Comparison of ENCODE assay signal across 10 cellular contexts in genomic region chr22:23305321-23305910, GRCh38.
A peak's percentile ranks its signal among the peaks of the same experiment; 100 is the strongest.
DNase-seq lines count a peak whose midpoint lies in the region; ATAC-seq and TF ChIP-seq lines count a peak whose summit lies in the region.
"Had no signal": no experiment of that assay in that cellular context is flagged by ENCODE, and none has a peak within 500 bp of the region (broad histone marks: within the 10 kb centered on the region; RNA-seq: fewer than 3 reads in every experiment).

No MANE protein-coding gene starts in this region.

- WGBS in tibial nerve, 2 donors: 62 to 64% methylated on average over 7 of the region's 9 CpGs

- H3K36me3 ChIP-seq in MG63 (no peaks in the 10 kb centered on the region), lower lobe of right lung (peaks cover 30% of the 10 kb centered on the region), tibial nerve (peaks cover 0 to 27% (median 0%) of the 10 kb centered on the region in 3 donors)

- H3K4me3 ChIP-seq in MG63 (no peak overlapping the region), lower lobe of right lung (peak overlapping the region; percentile 32), tibial nerve (peak overlapping the region in 2 of 4 donors; percentile 14 to 27)

- H3K27ac ChIP-seq in cingulate gyrus (ENCODE audit: low read depth, low read length): peak overlapping the region; percentile 99
- H3K27ac ChIP-seq in lower lobe of right lung: peak overlapping the region; percentile 91
- peak overlapping the region; percentile 78 to 95 (median 86) for H3K27ac ChIP-seq in tibial nerve

- H3K9me3 ChIP-seq in MG63: no peaks in the 10 kb centered on the region
- H3K9me3 ChIP-seq in lower lobe of right lung: no peaks in the 10 kb centered on the region
- no peaks in the 10 kb centered on the region for H3K9me3 ChIP-seq in tibial nerve

- ATAC-seq in lower lobe of right lung (peak; percentile 4 to 14), HG02623 (IDR thresholded peaks at IDR 0.05; ENCODE audit: unreplicated experiment) (no peak)

- TF ChIP-seq EP300 in tibial nerve (IDR thresholded peaks at IDR 0.05): no peak

- H3K27me3 ChIP-seq in MG63: no peaks in the 10 kb centered on the region
- no peaks in the 10 kb centered on the region for H3K27me3 ChIP-seq in lower lobe of right lung (ENCODE audit: low read depth)
- no peaks in the 10 kb centered on the region for H3K27me3 ChIP-seq in tibial nerve

- no peak for TF ChIP-seq POLR2A in tibial nerve (IDR thresholded peaks at IDR 0.05)

- H3K4me1 ChIP-seq in lower lobe of right lung (peaks cover 23% of the 10 kb centered on the region), tibial nerve (peaks cover 0 to 35% (median 20%) of the 10 kb centered on the region in 4 donors)

- intact Hi-C loops in lower lobe of right lung (cut with DNase I): no loop called here

- DNase-seq in MG63 (peak; percentile 46), lower lobe of right lung (peak; percentile 40), tibial nerve (ENCODE audit: low spot score in 2 of 2) (no peak), ecto neural progenitor cell (ENCODE audit: low spot score) (no peak), NOMO-1 treated with DMSO at 0.1 percent for 48 hours (lab: John Stamatoyannopoulos, UW; ENCODE audit: unreplicated experiment) (no peak)
- DNase-seq: activated CD8-positive, alpha-beta memory T cell treated with anti-CD3 and anti-CD28 coated beads for 24 hours; GOT3; KG1 had no signal

- TF ChIP-seq CTCF in lower lobe of right lung (IDR thresholded peaks at IDR 0.05): no peak
- no peak for TF ChIP-seq CTCF in tibial nerve (IDR thresholded peaks at IDR 0.05)

Comparison
In these comparisons a context has a peak if more than half of its experiments do, and no peak if none do; other contexts are left out.
1. DNase-seq: peak in MG63 (single experiment) and lower lobe of right lung (single experiment); none in tibial nerve (0 of 2), ecto neural progenitor cell (single experiment) and NOMO-1 treated with DMSO at 0.1 percent for 48 hours (single experiment).
2. Peak in every context shown above with its lines, with median percentiles within 50 percentile points of each other: H3K27ac ChIP-seq.